Comparison of ENCODE assay signal across 8 cellular contexts in genomic region chrX:150983526-150984163, GRCh38. TPM values are rescaled to one million over a fixed set of nuclear protein-coding genes. Genes with fewer than 3 reads are reported as not detected.
DNase-seq lines count a peak whose midpoint lies in the region; ATAC-seq and TF ChIP-seq lines count a peak whose summit lies in the region.

No MANE protein-coding gene starts in this region.

- peaks cover 28% of the 10 kb centered on the region for H3K36me3 Mint-ChIP-seq in MCF 10A (ENCODE audit: insufficient read depth, unreplicated experiment)
- no peaks in the 10 kb centered on the region for H3K36me3 Mint-ChIP-seq in naive thymus-derived CD8-positive, alpha-beta T cell

- in situ Hi-C loops in ACHN (cut with HindIII; ENCODE audit: low pct_ligation_motif_present, low pct_unique_long_range_greater_than_20kb, low sequenced_read_pairs) = no loop called here

- TF ChIP-seq CTCF in AG10803 (conservative IDR thresholded peaks at IDR 0.05; ENCODE audit: low read length) (no peak), MCF 10A (IDR thresholded peaks at IDR 0.05; ENCODE audit: unreplicated experiment) (no peak)

- peak overlapping the region; percentile 54 for H3K4me3 Mint-ChIP-seq in MCF 10A (ENCODE audit: unreplicated experiment)
- H3K4me3 Mint-ChIP-seq in naive thymus-derived CD8-positive, alpha-beta T cell = peak overlapping the region in 2 of 10 donors; percentile 45 to 66

- H3K4me1 Mint-ChIP-seq in MCF 10A (ENCODE audit: insufficient read depth, unreplicated experiment) = peaks cover 12% of the 10 kb centered on the region
- H3K4me1 Mint-ChIP-seq in naive thymus-derived CD8-positive, alpha-beta T cell = peaks cover 0 to 13% (median 7%) of the 10 kb centered on the region in 4 donors

- no TSS peak for BruUV-seq in MCF 10A (replicated peaks; lab: Mats Ljungman, UMichigan)

- H3K4me3 ChIP-seq in AG10803 (ENCODE audit: low read length) = peak overlapping the region; percentile 41

- H3K27me3 Mint-ChIP-seq in MCF 10A (ENCODE audit: insufficient read depth, unreplicated experiment) = no peaks in the 10 kb centered on the region
- peaks cover 6 to 17% (median 7%) of the 10 kb centered on the region in 5 donors for H3K27me3 Mint-ChIP-seq in naive thymus-derived CD8-positive, alpha-beta T cell

- H3K27ac Mint-ChIP-seq in MCF 10A (ENCODE audit: low read depth, unreplicated experiment) = no peak overlapping the region
- no peak overlapping the region for H3K27ac Mint-ChIP-seq in naive thymus-derived CD8-positive, alpha-beta T cell

- no peaks in the 10 kb centered on the region for H3K9me3 Mint-ChIP-seq in MCF 10A (ENCODE audit: unreplicated experiment)
- no peaks in the 10 kb centered on the region for H3K9me3 Mint-ChIP-seq in naive thymus-derived CD8-positive, alpha-beta T cell

- CTCF ChIA-PET in MCF 10A (lab: Yijun Ruan, JAX) = no interaction called here

- ATAC-seq in GM19324 (IDR thresholded peaks at IDR 0.05; ENCODE audit: low FRiP score, unreplicated experiment) = peak; percentile 33
- ATAC-seq in HG03175 (IDR thresholded peaks at IDR 0.05; ENCODE audit: unreplicated experiment) = peak; percentile 17
- ATAC-seq in naive thymus-derived CD8-positive, alpha-beta T cell = peak; percentile 4 to 13

- POLR2A ChIA-PET in MCF 10A (lab: Yijun Ruan, JAX) = interaction anchor here (0.7 to 1.1 kb wide), 4 partner anchors 99 to 785 kb away, joined by 3 to 5 read pairs (median 4); no protein-coding TSS in a partner anchor
- POLR2A ChIA-PET in naive thymus-derived CD8-positive, alpha-beta T cell (lab: Charles Lee) = no interaction called here

- intact Hi-C loops in MCF 10A (cut with micrococcal nuclease) = loop anchor here (1.0 to 2.0 kb wide), 2 partner anchors 85 to 211 kb away; partner anchors contain the start of gene CD99L2

- DNase-seq in AG10803 (ENCODE audit: low read depth) (no peak), MCF 10A (ENCODE audit: unreplicated experiment) (no peak), ACHN (no peak), nucleus accumbens (lab: John Stamatoyannopoulos, UW) (no peak), middle frontal gyrus (ENCODE audit: extremely low spot score, low spot score) (no peak)
- peak in 1 of 10 donors; percentile 5 for DNase-seq in naive thymus-derived CD8-positive, alpha-beta T cell

RNA-seq across cellular contexts. Expression of gene HMGB3, which starts 0.5 kb away (rescaled TPM):
- total RNA-seq in MCF 10A (2022) = 65.8 and 75.3 TPM in 2 replicates
- under 1 TPM; 0.36 to 0.58 TPM for total RNA-seq in naive thymus-derived CD8-positive, alpha-beta T cell
- under 1 TPM in 2 of 3 donors, not detected in 1; 0.41 to 0.81 TPM for polyA plus RNA-seq in naive thymus-derived CD8-positive, alpha-beta T cell

Comparison
In these comparisons a context has a peak if more than half of its experiments do, and no peak if none do; other contexts are left out.
1. RNA of gene HMGB3, which starts 0.5 kb away (total RNA-seq): 65.8 to 75.3 TPM in MCF 10A; 0.36 to 0.58 TPM in naive thymus-derived CD8-positive, alpha-beta T cell; every median in the first group is over 10 times any median in the second.
2. Peak in every context shown above with its lines, with median percentiles within 50 percentile points of each other: ATAC-seq.